In the genomic region with DNA sequence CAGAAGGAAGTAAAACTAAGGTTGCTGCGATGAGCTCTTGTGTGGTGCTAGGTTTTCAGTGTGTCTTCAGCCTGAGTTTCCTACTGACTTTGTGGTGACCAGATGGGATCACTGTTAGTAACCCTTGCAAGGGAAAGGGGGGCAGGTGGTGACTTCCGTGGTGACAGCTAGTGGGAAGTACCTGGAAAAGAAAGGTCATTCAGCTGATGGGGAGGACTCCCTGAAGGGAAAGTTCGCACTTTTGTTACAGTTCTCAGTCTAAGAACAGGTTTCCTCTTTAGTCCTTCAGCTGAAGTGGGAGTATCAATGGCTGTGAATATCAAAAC, we compare ENCODE assay signal across 10 cellular contexts. TPM values are rescaled to one million over a fixed set of nuclear protein-coding genes. Genes with fewer than 3 reads are reported as not detected.
DNase-seq lines count a peak whose midpoint lies in the region; TF ChIP-seq lines count a peak whose summit lies in the region.
"Had no signal": no experiment of that assay in that cellular context is flagged by ENCODE, and none has a peak within 500 bp of the region (broad histone marks: within the 10 kb centered on the region; RNA-seq: fewer than 3 reads in every experiment).

No MANE protein-coding gene starts in this region.

- H3K9ac ChIP-seq in Karpas-422 (ENCODE audit: low read length) (peak overlapping the region; percentile 87), skeletal muscle satellite cell (ENCODE audit: low read depth, low read length) (no peak overlapping the region)

- no peaks in the 10 kb centered on the region for H3K9me3 Mint-ChIP-seq in activated naive CD4-positive, alpha-beta T cell treated with anti-CD3 and anti-CD28 coated beads for 36 hours

- CTCF ChIA-PET in activated naive CD4-positive, alpha-beta T cell treated with anti-CD3 and anti-CD28 coated beads for 36 hours (lab: Charles Lee) = interaction anchor here (0.8 kb wide), 1 partner anchor 10 kb away, joined by 3 read pairs; no protein-coding TSS in a partner anchor

- H3K36me3 Mint-ChIP-seq in activated naive CD4-positive, alpha-beta T cell treated with anti-CD3 and anti-CD28 coated beads for 36 hours (ENCODE audit: low read depth) = peaks cover 2% of the 10 kb centered on the region

- peaks cover 7% of the 10 kb centered on the region; the same call in 1 of the 2 replicates for H3K36me3 ChIP-seq in Karpas-422 (ENCODE audit: insufficient read depth, low read length)
- no peaks in the 10 kb centered on the region for H3K36me3 ChIP-seq in skeletal muscle satellite cell (ENCODE audit: insufficient read depth, low read length)
- peaks cover 0 to 4% (median 0%) of the 10 kb centered on the region in 3 donors for H3K36me3 ChIP-seq in tibial artery
- H3K36me3 ChIP-seq: uterus had no signal

- intact Hi-C loops in activated naive CD4-positive, alpha-beta T cell treated with anti-CD3 and anti-CD28 coated beads for 36 hours (cut with micrococcal nuclease) = loop anchor here (1.0 to 10.0 kb wide), 15 partner anchors 43 to 1632 kb away; partner anchors contain the start of genes CCDC92, HCAR1, MPHOSPH9 and MTRFR
- intact Hi-C loops in tibial artery (cut with DNase I; ENCODE audit: low total_unique reads) = no loop called here

- no peaks in the 10 kb centered on the region for H3K9me2 ChIP-seq in Karpas-422 (replicated peaks; ENCODE audit: insufficient read depth, low read length)

- H3K4me2 ChIP-seq in Karpas-422 (ENCODE audit: low read depth, low read length, poor library complexity, severe bottlenecking) (peak overlapping the region; percentile 84), skeletal muscle satellite cell (ENCODE audit: low read length) (peak overlapping the region; percentile 98)

- H3K27ac ChIP-seq in Karpas-422 (ENCODE audit: low read length) = no peak overlapping the region
- H3K27ac ChIP-seq in tibial artery = no peak overlapping the region
- H3K27ac ChIP-seq: uterus had no signal

- H4K20me1 ChIP-seq in Karpas-422 (ENCODE audit: insufficient read depth, low read depth, low read length) = peaks cover 8% of the 10 kb centered on the region; the same call in 1 of the 2 replicates

- DNase-seq in GM12865 (ENCODE audit: low read depth) = peak; percentile 74
- DNase-seq in Karpas-422 = peak; percentile 47
- DNase-seq in activated naive CD4-positive, alpha-beta T cell treated with anti-CD3 and anti-CD28 coated beads for 36 hours = peak; percentile 68
- DNase-seq in cortex of kidney (lab: John Stamatoyannopoulos, UW) = no peak
- DNase-seq in NCI-H1092 treated with DMSO at 0.1 percent for 48 hours (lab: John Stamatoyannopoulos, UW) = no peak
- DNase-seq in HK-2 (ENCODE audit: unreplicated experiment) = no peak
- no peak for DNase-seq in tibial artery
- DNase-seq: heart left ventricle, uterus had no signal

- TF ChIP-seq CTCF in GM12865 (IDR thresholded peaks at IDR 0.05; ENCODE audit: insufficient read depth, low read depth, low read length, missing control alignments) (no peak), tibial artery (IDR thresholded peaks at IDR 0.05) (no peak)

- H3K4me3 ChIP-seq in GM12865 (ENCODE audit: low read depth, low read length) (peak overlapping the region; percentile 83), Karpas-422 (ENCODE audit: low read length) (peak overlapping the region; percentile 86; the same call in 1 of the 2 replicates), skeletal muscle satellite cell (ENCODE audit: low read length) (no peak overlapping the region), tibial artery (no peak overlapping the region)
- H3K4me3 ChIP-seq: uterus had no signal

- H2AFZ ChIP-seq in Karpas-422 (ENCODE audit: low read length) = no peak overlapping the region

- peaks cover 44% of the 10 kb centered on the region for H3K4me1 Mint-ChIP-seq in activated naive CD4-positive, alpha-beta T cell treated with anti-CD3 and anti-CD28 coated beads for 36 hours (ENCODE audit: low read depth)

- H3K27me3 ChIP-seq in Karpas-422 (ENCODE audit: low read length) (no peaks in the 10 kb centered on the region), skeletal muscle satellite cell (ENCODE audit: control insufficient read depth, insufficient read depth, low read length) (no peaks in the 10 kb centered on the region), tibial artery (no peaks in the 10 kb centered on the region)
- H3K27me3 ChIP-seq: heart left ventricle, uterus had no signal

- H3K27me3 Mint-ChIP-seq in activated naive CD4-positive, alpha-beta T cell treated with anti-CD3 and anti-CD28 coated beads for 36 hours (ENCODE audit: low read depth) = no peaks in the 10 kb centered on the region

- H3K4me3 Mint-ChIP-seq in activated naive CD4-positive, alpha-beta T cell treated with anti-CD3 and anti-CD28 coated beads for 36 hours = peak overlapping the region; percentile 80

- H3K79me2 ChIP-seq in Karpas-422 (ENCODE audit: low read length) = peaks cover 53% of the 10 kb centered on the region

- H3K4me1 ChIP-seq in Karpas-422 (ENCODE audit: low read length) (peaks cover 28% of the 10 kb centered on the region), skeletal muscle satellite cell (ENCODE audit: control insufficient read depth, insufficient read depth, low read length) (peaks cover 21% of the 10 kb centered on the region), tibial artery (peaks cover 0 to 29% (median 20%) of the 10 kb centered on the region in 4 donors)
- H3K4me1 ChIP-seq: uterus had no signal

- H3K9me3 ChIP-seq in Karpas-422 (ENCODE audit: low read length) (no peaks in the 10 kb centered on the region), skeletal muscle satellite cell (replicated peaks; ENCODE audit: low read length) (no peaks in the 10 kb centered on the region), tibial artery (no peaks in the 10 kb centered on the region)
- H3K9me3 ChIP-seq: heart left ventricle, uterus had no signal

- H3K27ac Mint-ChIP-seq in activated naive CD4-positive, alpha-beta T cell treated with anti-CD3 and anti-CD28 coated beads for 36 hours = peak overlapping the region; percentile 83

RNA-seq across cellular contexts. Expression of gene ATP6V0A2, which starts 2.1 kb away (rescaled TPM):
- total RNA-seq in Karpas-422 (2014; rRNA removed; shearing (Covaris generic); ENCODE audit: low replicate concordance) = 33.3 and 39.0 TPM in 2 replicates
- 10 to 100 TPM; 24.5 to 26.4 TPM for total RNA-seq in activated naive CD4-positive, alpha-beta T cell treated with anti-CD3 and anti-CD28 coated beads for 36 hours
- total RNA-seq in skeletal muscle satellite cell (2012; rRNA removed) = 15.3 and 17.7 TPM in 2 replicates

RNA-seq across cellular contexts. Expression of gene TCTN2, which starts 43.4 kb away (rescaled TPM):
- total RNA-seq in Karpas-422 (2014; rRNA removed; shearing (Covaris generic); ENCODE audit: low replicate concordance) = 3.1 and 6.4 TPM in 2 replicates
- 1 to 10 TPM; 3.0 to 3.5 TPM for total RNA-seq in activated naive CD4-positive, alpha-beta T cell treated with anti-CD3 and anti-CD28 coated beads for 36 hours
- 6.6 and 9.2 TPM in 2 replicates for total RNA-seq in skeletal muscle satellite cell (2012; rRNA removed)

RNA-seq across cellular contexts. Expression of gene DNAH10, which starts 47.8 kb away (rescaled TPM):
- 0.29 and 0.30 TPM in 2 replicates for total RNA-seq in Karpas-422 (2014; rRNA removed; shearing (Covaris generic); ENCODE audit: low replicate concordance)
- total RNA-seq in activated naive CD4-positive, alpha-beta T cell treated with anti-CD3 and anti-CD28 coated beads for 36 hours = under 1 TPM; 0.05 TPM
- total RNA-seq in skeletal muscle satellite cell (2012; rRNA removed) = under 0.01 and 1.5 TPM in 2 replicates

Comparison
In these comparisons a context has a peak if more than half of its experiments do, and no peak if none do; other contexts are left out.
1. DNase-seq: peak in GM12865 (single experiment), Karpas-422 (single experiment) and activated naive CD4-positive, alpha-beta T cell treated with anti-CD3 and anti-CD28 coated beads for 36 hours (single experiment); none in cortex of kidney (single experiment), NCI-H1092 treated with DMSO at 0.1 percent for 48 hours (single experiment), HK-2 (single experiment) and tibial artery (0 of 2).
2. H3K4me3 ChIP-seq: peak in GM12865 (single experiment) and Karpas-422 (single experiment); none in skeletal muscle satellite cell (single experiment) and tibial artery (0 of 2).